In genomic region chr5:56951131-56951945, GRCh38 we compare ENCODE assay signal across 8 cellular contexts. TPM values are rescaled to one million over a fixed set of nuclear protein-coding genes. Genes with fewer than 3 reads are reported as not detected.
DNase-seq lines count a peak whose midpoint lies in the region; ATAC-seq and TF ChIP-seq lines count a peak whose summit lies in the region.

No MANE protein-coding gene starts in this region.

- peak overlapping the region; percentile 74 for H3K9ac ChIP-seq in muscle layer of colon (ENCODE audit: low read length)

- no peak for TF ChIP-seq CTCF in GM06990 (IDR thresholded peaks at IDR 0.05; ENCODE audit: insufficient read depth, low read length, poor library complexity, severe bottlenecking)
- no peak for TF ChIP-seq CTCF in activated CD8-positive, alpha-beta T cell treated with anti-CD3 and anti-CD28 coated beads for 36 hours (IDR thresholded peaks at IDR 0.05)
- no peak for TF ChIP-seq CTCF in epithelial cell of esophagus (IDR thresholded peaks at IDR 0.05; ENCODE audit: insufficient read depth, low read depth, low read length, missing control alignments)

- H3K9me3 Mint-ChIP-seq in activated CD8-positive, alpha-beta T cell treated with anti-CD3 and anti-CD28 coated beads for 36 hours, result no peaks in the 10 kb centered on the region

- POLR2A ChIA-PET in activated CD8-positive, alpha-beta T cell treated with anti-CD3 and anti-CD28 coated beads for 36 hours (lab: Charles Lee), result interaction anchor here (0.6 to 1.2 kb wide), 3 partner anchors 11 to 382 kb away, joined by 3 read pairs; no protein-coding TSS in a partner anchor

- H3K4me3 ChIP-seq in GM06990 (replicated peaks; ENCODE audit: low read depth, low read length) (peak overlapping the region; percentile 70), epithelial cell of esophagus (ENCODE audit: low read length) (peak overlapping the region; percentile 81), muscle layer of colon (ENCODE audit: low read depth in 1 of 2, low read length in 2 of 2) (peak overlapping the region; percentile 77 to 85)

- no peaks in the 10 kb centered on the region for H3K36me3 Mint-ChIP-seq in activated CD8-positive, alpha-beta T cell treated with anti-CD3 and anti-CD28 coated beads for 36 hours (ENCODE audit: low read depth)

- peaks cover 9% of the 10 kb centered on the region for H3K4me1 ChIP-seq in muscle layer of colon (ENCODE audit: insufficient read depth, low read length)

- TF ChIP-seq EP300 in Ishikawa (IDR thresholded peaks at IDR 0.05; ENCODE audit: borderline replicate concordance), result no peak

- CTCF ChIA-PET in activated CD8-positive, alpha-beta T cell treated with anti-CD3 and anti-CD28 coated beads for 36 hours (lab: Charles Lee), result interaction anchor here (0.9 to 2.8 kb wide), 8 partner anchors 24 to 288 kb away, joined by 3 to 16 read pairs (median 3); no protein-coding TSS in a partner anchor

- no peak for TF ChIP-seq RAD21 in Ishikawa (IDR thresholded peaks at IDR 0.05; ENCODE audit: low read depth)

- H3K27ac Mint-ChIP-seq in activated CD8-positive, alpha-beta T cell treated with anti-CD3 and anti-CD28 coated beads for 36 hours, result peak overlapping the region; percentile 73

- no peaks in the 10 kb centered on the region; the same call in 1 of the 2 replicates for H3K36me3 ChIP-seq in GM06990 (ENCODE audit: control insufficient read depth, insufficient read depth, low read length)
- peaks cover 3% of the 10 kb centered on the region for H3K36me3 ChIP-seq in muscle layer of colon (ENCODE audit: insufficient read depth, low read length)

- peak overlapping the region; percentile 84 for H3K4me3 Mint-ChIP-seq in activated CD8-positive, alpha-beta T cell treated with anti-CD3 and anti-CD28 coated beads for 36 hours

- ATAC-seq in GM21717 (IDR thresholded peaks at IDR 0.05; ENCODE audit: unreplicated experiment), result peak; percentile 40
- peak; percentile 29 for ATAC-seq in activated CD8-positive, alpha-beta T cell treated with anti-CD3 and anti-CD28 coated beads for 36 hours

- no peaks in the 10 kb centered on the region for H3K27me3 ChIP-seq in GM06990 (replicated peaks; ENCODE audit: control insufficient read depth, insufficient read depth, low read length)
- H3K27me3 ChIP-seq in muscle layer of colon (ENCODE audit: control insufficient read depth in 1 of 2, insufficient read depth in 2 of 2, low read length in 2 of 2), result no peaks in the 10 kb centered on the region

- no peaks in the 10 kb centered on the region for H3K9me3 ChIP-seq in muscle layer of colon (ENCODE audit: low read length)

- H3K4me1 Mint-ChIP-seq in activated CD8-positive, alpha-beta T cell treated with anti-CD3 and anti-CD28 coated beads for 36 hours (ENCODE audit: low read depth), result peaks cover 18% of the 10 kb centered on the region

- intact Hi-C loops in activated CD8-positive, alpha-beta T cell treated with anti-CD3 and anti-CD28 coated beads for 36 hours (cut with micrococcal nuclease), result no loop called here

- peak overlapping the region; percentile 82 for H3K27ac ChIP-seq in muscle layer of colon (ENCODE audit: low read depth, low read length)
- peak overlapping the region; percentile 70 for H3K27ac ChIP-seq in substantia nigra (ENCODE audit: low read depth, low read length, poor library complexity, severe bottlenecking)

- DNase-seq in GM06990 (ENCODE audit: extremely low read depth, insufficient read length) (no peak), epithelial cell of esophagus (ENCODE audit: low read depth) (peak; percentile 3), substantia nigra (lab: John Stamatoyannopoulos, UW) (peak in 43 of 49 donors; percentile 2 to 74 (median 42)), NCI-H128 (lab: John Stamatoyannopoulos, UW; ENCODE audit: unreplicated experiment) (no peak)
- DNase-seq in activated CD8-positive, alpha-beta T cell treated with anti-CD3 and anti-CD28 coated beads for 36 hours, result peak; percentile 28

- H3K27me3 Mint-ChIP-seq in activated CD8-positive, alpha-beta T cell treated with anti-CD3 and anti-CD28 coated beads for 36 hours, result peaks cover 19% of the 10 kb centered on the region

TF ChIP-seq in Ishikawa, 13 proteins besides CTCF, POLR2A, EP300 and RAD21:
- TF ChIP-seq TEAD4 (IDR thresholded peaks at IDR 0.05) (no peak), ZBTB7A (IDR thresholded peaks at IDR 0.05; ENCODE audit: low read depth) (peak; percentile 93)

RNA-seq across cellular contexts. Expression of gene MIER3, which starts 0.6 kb away (rescaled TPM):
- total RNA-seq in activated CD8-positive, alpha-beta T cell treated with anti-CD3 and anti-CD28 coated beads for 36 hours, result 10 to 100 TPM; 12.2 to 12.8 TPM

RNA-seq across cellular contexts. Expression of gene SETD9, which starts 41.9 kb away (rescaled TPM):
- total RNA-seq in activated CD8-positive, alpha-beta T cell treated with anti-CD3 and anti-CD28 coated beads for 36 hours, result 1 to 10 TPM; 8.1 to 9.3 TPM

Comparison
In these comparisons a context has a peak if more than half of its experiments do, and no peak if none do; other contexts are left out.
1. DNase-seq: peak in activated CD8-positive, alpha-beta T cell treated with anti-CD3 and anti-CD28 coated beads for 36 hours (single experiment), epithelial cell of esophagus (single experiment) and substantia nigra (43 of 49); none in GM06990 (single experiment) and NCI-H128 (single experiment).
2. Peak in every context shown above with its lines, with median percentiles within 50 percentile points of each other: H3K4me3 ChIP-seq.